Comparison of ENCODE assay signal across 9 cellular contexts in the genomic region with DNA sequence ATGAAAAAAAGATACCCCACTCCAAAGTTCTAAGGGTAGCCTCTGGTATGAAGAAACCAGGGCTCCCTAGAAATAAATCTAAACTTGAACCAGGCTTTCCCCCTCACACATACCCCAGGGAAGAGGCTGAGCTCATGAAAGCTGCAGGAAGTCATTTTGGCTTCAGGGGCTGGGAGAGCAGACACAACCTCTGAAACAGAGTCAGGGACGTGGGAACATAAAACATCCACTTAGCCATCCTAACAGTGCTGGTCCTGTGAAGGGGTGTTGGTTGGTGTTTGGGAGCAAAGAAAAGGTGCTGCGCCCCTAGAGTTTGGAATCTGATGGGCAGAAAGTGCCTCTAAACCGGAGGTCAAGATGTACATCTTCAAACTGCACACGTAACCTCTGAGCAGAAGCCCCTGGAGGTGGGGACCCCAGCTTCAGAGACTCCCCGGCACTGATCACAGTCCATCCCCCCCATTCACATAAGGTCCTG. TPM values are rescaled to one million over a fixed set of nuclear protein-coding genes. Genes with fewer than 3 reads are reported as not detected.
A peak's percentile ranks its signal among the peaks of the same experiment; 100 is the strongest.
DNase-seq lines count a peak whose midpoint lies in the region; ATAC-seq, FAIRE-seq and TF ChIP-seq lines count a peak whose summit lies in the region.
"Had no signal": no experiment of that assay in that cellular context is flagged by ENCODE, and none has a peak within 500 bp of the region (broad histone marks: within the 10 kb centered on the region; RNA-seq: fewer than 3 reads in every experiment).

No MANE protein-coding gene starts in this region.

- H3K4me1 ChIP-seq in DND-41 (ENCODE audit: insufficient read depth, low read length) (peaks cover 60% of the 10 kb centered on the region), Peyer's patch (peaks cover 0 to 22% (median 0%) of the 10 kb centered on the region in 4 donors), endothelial cell of umbilical vein (ENCODE audit: control insufficient read depth, extremely low read depth, insufficient read depth, low read length) (peaks cover 7% of the 10 kb centered on the region), sigmoid colon (peaks cover 0 to 24% (median 18%) of the 10 kb centered on the region in 4 donors)

- intact Hi-C loops in endothelial cell of umbilical vein (cut with micrococcal nuclease): no loop called here
- intact Hi-C loops in sigmoid colon (cut with DNase I): loop anchor here (2.0 kb wide), 1 partner anchor 15 kb away; the partner anchor contains the start of gene RAB3D

- BruUV-seq in endothelial cell of umbilical vein (replicated peaks; lab: Mats Ljungman, UMichigan): TSS peak; percentile 20

- TF ChIP-seq POLR2A in Peyer's patch (IDR thresholded peaks at IDR 0.05) (no peak), endothelial cell of umbilical vein (IDR thresholded peaks at IDR 0.05; ENCODE audit: low read depth, low read length) (no peak), sigmoid colon (IDR thresholded peaks at IDR 0.05) (no peak)

- H3K4me3 ChIP-seq in DND-41 (ENCODE audit: low read depth in 1 of 2, low read length in 2 of 2) (peak overlapping the region in 1 of 2 experiments; percentile 32; a peak in 2 of 4 replicates), Peyer's patch (no peak overlapping the region), endothelial cell of umbilical vein (replicated peaks in 1 of 3; ENCODE audit: insufficient read depth in 1 of 3, low read depth in 1 of 3, low read length in 3 of 3) (no peak overlapping the region), sigmoid colon (no peak overlapping the region)

- dilution Hi-C loops in endothelial cell of umbilical vein (cut with MboI; ENCODE audit: extremely low pct_ligation_motif_present, low sequenced_read_pairs): no loop called here

- H3K4me2 ChIP-seq in DND-41 (ENCODE audit: insufficient read depth, low read length) (peak overlapping the region; percentile 53), endothelial cell of umbilical vein (ENCODE audit: insufficient read depth, low read length) (no peak overlapping the region)

- CTCF ChIA-PET in endothelial cell of umbilical vein (lab: Charles Lee): interaction anchor here (1.4 to 2.2 kb wide), 4 partner anchors 16 to 51 kb away, joined by 3 to 10 read pairs (median 4); partner anchors contain the start of gene RAB3D

- no peaks in the 10 kb centered on the region for H3K9me3 ChIP-seq in DND-41 (ENCODE audit: insufficient read depth, low read length, severe bottlenecking)
- no peaks in the 10 kb centered on the region for H3K9me3 ChIP-seq in Peyer's patch
- no peaks in the 10 kb centered on the region for H3K9me3 ChIP-seq in endothelial cell of umbilical vein (replicated peaks; ENCODE audit: control insufficient read depth, insufficient read depth, low read length)
- no peaks in the 10 kb centered on the region for H3K9me3 ChIP-seq in sigmoid colon

- no peak for TF ChIP-seq EP300 in sigmoid colon (IDR thresholded peaks at IDR 0.05)

- H4K20me1 ChIP-seq in DND-41 (ENCODE audit: insufficient read depth, low read length): no peaks in the 10 kb centered on the region
- no peaks in the 10 kb centered on the region for H4K20me1 ChIP-seq in endothelial cell of umbilical vein (replicated peaks; ENCODE audit: control insufficient read depth, extremely low read depth, insufficient read depth, low read length)

- no peaks in the 10 kb centered on the region for H3K9me1 ChIP-seq in endothelial cell of umbilical vein (replicated peaks; ENCODE audit: control insufficient read depth, extremely low read depth, insufficient read depth, low read length)

- H3K79me2 ChIP-seq in DND-41 (ENCODE audit: insufficient read depth, low read length): no peaks in the 10 kb centered on the region
- H3K79me2 ChIP-seq in endothelial cell of umbilical vein (ENCODE audit: control insufficient read depth, insufficient read depth, low read length): no peaks in the 10 kb centered on the region

- POLR2A ChIA-PET in endothelial cell of umbilical vein (lab: Charles Lee): no interaction called here

- H3K36me3 ChIP-seq in DND-41 (ENCODE audit: insufficient read depth, low read length) (peaks cover 19% of the 10 kb centered on the region), Peyer's patch (peaks cover 0 to 8% (median 0%) of the 10 kb centered on the region in 3 donors), endothelial cell of umbilical vein (ENCODE audit: control insufficient read depth in 2 of 2, extremely low read depth in 1 of 2, insufficient read depth in 2 of 2, low read length in 2 of 2) (peaks cover 0 to 9% of the 10 kb centered on the region in 2 experiments), sigmoid colon (peaks cover 0 to 32% (median 9%) of the 10 kb centered on the region in 4 donors)

- no peak for FAIRE-seq in endothelial cell of umbilical vein (lab: Jason Lieb, UNC)
- FAIRE-seq: GM12892 had no signal

- 52 to 70% methylated on average over 5 of the region's 5 CpGs for WGBS in sigmoid colon, 2 donors

- DNase-seq in DND-41 (peak; percentile 66), Peyer's patch (no peak), endothelial cell of umbilical vein (ENCODE audit: low read depth, low spot score) (no peak), sigmoid colon (no peak), GM10266 (ENCODE audit: extremely low spot score) (no peak), retina (no peak), ecto neural progenitor cell (ENCODE audit: low spot score) (no peak)

- H3K9ac ChIP-seq in DND-41 (ENCODE audit: low read depth, low read length) (peak overlapping the region; percentile 61), endothelial cell of umbilical vein (replicated peaks; ENCODE audit: extremely low read depth, insufficient read depth, low read length) (no peak overlapping the region)

- ATAC-seq in DND-41 (ENCODE audit: insufficient read depth, low read depth) (peak; percentile 63), HG03045 (IDR thresholded peaks at IDR 0.05; ENCODE audit: unreplicated experiment) (no peak)

- H2AFZ ChIP-seq in DND-41 (ENCODE audit: low read depth, low read length) (peak overlapping the region; percentile 31; the same call in 1 of the 2 replicates), endothelial cell of umbilical vein (ENCODE audit: low read depth, low read length) (no peak overlapping the region)

- H3K27ac ChIP-seq in DND-41 (ENCODE audit: low read length) (peak overlapping the region; percentile 99), Peyer's patch (peak overlapping the region; percentile 43 to 73 (median 66)), endothelial cell of umbilical vein (ENCODE audit: insufficient read depth, low read depth, low read length) (no peak overlapping the region), sigmoid colon (peak overlapping the region; percentile 62 to 87 (median 71))

- TF ChIP-seq CTCF in DND-41 (IDR thresholded peaks at IDR 0.05; ENCODE audit: borderline replicate concordance, extremely low read depth, low read length, poor library complexity, severe bottlenecking): peak; percentile 12
- TF ChIP-seq CTCF in Peyer's patch (IDR thresholded peaks at IDR 0.05): no peak
- TF ChIP-seq CTCF in endothelial cell of umbilical vein (IDR thresholded peaks at IDR 0.05; ENCODE audit: extremely low read depth in 1 of 2, insufficient read depth in 1 of 2, low read depth in 1 of 2, low read length in 2 of 2): no peak
- TF ChIP-seq CTCF in sigmoid colon (IDR thresholded peaks at IDR 0.05): no peak
- TF ChIP-seq CTCF in GM10266 (IDR thresholded peaks at IDR 0.05; ENCODE audit: control insufficient read depth, insufficient read depth, low read depth, missing control alignments): no peak

- H3K27me3 ChIP-seq in DND-41 (ENCODE audit: insufficient read depth, low read length, poor library complexity) (no peaks in the 10 kb centered on the region), Peyer's patch (no peaks in the 10 kb centered on the region), endothelial cell of umbilical vein (ENCODE audit: control insufficient read depth in 2 of 2, insufficient read depth in 2 of 2, low read length in 2 of 2) (no peaks in the 10 kb centered on the region), sigmoid colon (no peaks in the 10 kb centered on the region)

RNA-seq across cellular contexts. Expression of gene RAB3D, which starts 15.8 kb away (rescaled TPM):
- 10 to 100 TPM in 3 of 4 donors, 1 to 10 TPM in 1; 9.5 to 16.4 (median 12.7) TPM for total RNA-seq in Peyer's patch
- 41.1 and 48.2 TPM in 2 replicates for total RNA-seq in endothelial cell of umbilical vein
- 34.1 and 35.4 TPM in 2 replicates for polyA plus RNA-seq in endothelial cell of umbilical vein
- polyA plus RNA-seq in endothelial cell of umbilical vein (2011; cell fraction: cytosol; rRNA removed): 26.2 and 31.8 TPM in 2 replicates
- polyA plus RNA-seq in endothelial cell of umbilical vein (2011; cell fraction: nucleus; rRNA removed): 17.1 and 19.0 TPM in 2 replicates
- 10.4 and 11.5 TPM in 2 replicates for polyA plus RNA-seq in endothelial cell of umbilical vein (2012)
- 143 and 179 TPM in 2 replicates for polyA minus RNA-seq in endothelial cell of umbilical vein
- polyA minus RNA-seq in endothelial cell of umbilical vein (2011; cell fraction: cytosol; rRNA and poly(A)+ RNA removed): 15.7 TPM
- 23.1 and 24.0 TPM in 2 replicates for polyA minus RNA-seq in endothelial cell of umbilical vein (2011; cell fraction: nucleus; rRNA and poly(A)+ RNA removed)
- total RNA-seq in sigmoid colon: 10 to 100 TPM; 16.0 to 27.7 (median 22.9) TPM
- 1 to 10 TPM; 6.6 to 9.7 (median 9.7) TPM for polyA plus RNA-seq in sigmoid colon

RNA-seq across cellular contexts. Expression of gene TMEM205, which starts 22.4 kb away (rescaled TPM):
- total RNA-seq in Peyer's patch (100 to 1,000 TPM in 3 of 4 donors, 10 to 100 TPM in 1; 77.6 to 212 (median 168) TPM), endothelial cell of umbilical vein (57.3 and 58.9 TPM in 2 replicates), sigmoid colon (100 to 1,000 TPM; 131 to 291 (median 194) TPM)
- polyA plus RNA-seq in endothelial cell of umbilical vein (345 and 364 TPM in 2 replicates), sigmoid colon (10 to 100 TPM; 11.1 to 74.9 (median 25.2) TPM)
- 252 and 288 TPM in 2 replicates for polyA plus RNA-seq in endothelial cell of umbilical vein (2011; cell fraction: cytosol; rRNA removed)
- 148 and 156 TPM in 2 replicates for polyA plus RNA-seq in endothelial cell of umbilical vein (2011; cell fraction: nucleus; rRNA removed)
- 85.8 and 87.3 TPM in 2 replicates for polyA plus RNA-seq in endothelial cell of umbilical vein (2012)
- polyA minus RNA-seq in endothelial cell of umbilical vein: 99.9 and 106 TPM in 2 replicates
- polyA minus RNA-seq in endothelial cell of umbilical vein (2011; cell fraction: cytosol; rRNA and poly(A)+ RNA removed): 20.3 TPM
- polyA minus RNA-seq in endothelial cell of umbilical vein (2011; cell fraction: nucleus; rRNA and poly(A)+ RNA removed): 14.5 and 17.6 TPM in 2 replicates

RNA-seq across cellular contexts. Expression of gene CCDC159, which starts 22.7 kb away (rescaled TPM):
- total RNA-seq in Peyer's patch (100 to 1,000 TPM in 1 of 4 donors, 10 to 100 TPM in 3; 25.6 to 157 (median 65.6) TPM), endothelial cell of umbilical vein (30.3 and 31.6 TPM in 2 replicates), sigmoid colon (10 to 100 TPM; 11.7 to 42.4 (median 20.2) TPM)
- polyA plus RNA-seq in endothelial cell of umbilical vein (28.2 and 30.0 TPM in 2 replicates), sigmoid colon (10 to 100 TPM; 11.6 to 29.6 (median 16.2) TPM)
- polyA plus RNA-seq in endothelial cell of umbilical vein (2011; cell fraction: cytosol; rRNA removed): 20.0 and 24.7 TPM in 2 replicates
- polyA plus RNA-seq in endothelial cell of umbilical vein (2011; cell fraction: nucleus; rRNA removed): 181 and 184 TPM in 2 replicates
- polyA plus RNA-seq in endothelial cell of umbilical vein (2012): 24.1 and 35.7 TPM in 2 replicates
- 12.7 and 27.0 TPM in 2 replicates for polyA minus RNA-seq in endothelial cell of umbilical vein
- 2.5 TPM for polyA minus RNA-seq in endothelial cell of umbilical vein (2011; cell fraction: cytosol; rRNA and poly(A)+ RNA removed)
- polyA minus RNA-seq in endothelial cell of umbilical vein (2011; cell fraction: nucleus; rRNA and poly(A)+ RNA removed): 21.9 and 31.9 TPM in 2 replicates

RNA-seq across cellular contexts. Expression of gene TSPAN16, which starts 27.7 kb away (rescaled TPM):
- total RNA-seq in Peyer's patch (not detected), endothelial cell of umbilical vein (not detected in 2 replicates), sigmoid colon (not detected)
- polyA plus RNA-seq in endothelial cell of umbilical vein (not detected in 2 replicates), sigmoid colon (under 1 TPM in 1 of 3 donors, not detected in 2; 0.07 TPM)
- polyA plus RNA-seq in endothelial cell of umbilical vein (2011; cell fraction: cytosol; rRNA removed): not detected in 2 replicates
- polyA plus RNA-seq in endothelial cell of umbilical vein (2011; cell fraction: nucleus; rRNA removed): not detected in 2 replicates
- not detected in 2 replicates for polyA plus RNA-seq in endothelial cell of umbilical vein (2012)
- polyA minus RNA-seq in endothelial cell of umbilical vein: not detected in 2 replicates
- polyA minus RNA-seq in endothelial cell of umbilical vein (2011; cell fraction: cytosol; rRNA and poly(A)+ RNA removed): not detected
- polyA minus RNA-seq in endothelial cell of umbilical vein (2011; cell fraction: nucleus; rRNA and poly(A)+ RNA removed): not detected in 2 replicates

RNA-seq across cellular contexts. Expression of gene PLPPR2, which starts 31.6 kb away (rescaled TPM):
- total RNA-seq in Peyer's patch (10 to 100 TPM in 2 of 4 donors, 1 to 10 TPM in 2; 6.8 to 18.2 (median 10.1) TPM), endothelial cell of umbilical vein (22.8 and 23.7 TPM in 2 replicates), sigmoid colon (10 to 100 TPM; 13.9 to 43.8 (median 20.5) TPM)
- polyA plus RNA-seq in endothelial cell of umbilical vein (28.7 and 34.5 TPM in 2 replicates), sigmoid colon (1 to 10 TPM; 1.4 to 8.2 (median 4.8) TPM)
- polyA plus RNA-seq in endothelial cell of umbilical vein (2011; cell fraction: cytosol; rRNA removed): 14.0 and 19.1 TPM in 2 replicates
- 36.5 and 47.7 TPM in 2 replicates for polyA plus RNA-seq in endothelial cell of umbilical vein (2011; cell fraction: nucleus; rRNA removed)
- polyA plus RNA-seq in endothelial cell of umbilical vein (2012): 24.8 and 32.4 TPM in 2 replicates
- 10.7 and 14.5 TPM in 2 replicates for polyA minus RNA-seq in endothelial cell of umbilical vein
- polyA minus RNA-seq in endothelial cell of umbilical vein (2011; cell fraction: cytosol; rRNA and poly(A)+ RNA removed): 6.2 TPM
- 5.4 and 14.8 TPM in 2 replicates for polyA minus RNA-seq in endothelial cell of umbilical vein (2011; cell fraction: nucleus; rRNA and poly(A)+ RNA removed)
